9 cellular contexts compared by ENCODE assay signal in the genomic region with DNA sequence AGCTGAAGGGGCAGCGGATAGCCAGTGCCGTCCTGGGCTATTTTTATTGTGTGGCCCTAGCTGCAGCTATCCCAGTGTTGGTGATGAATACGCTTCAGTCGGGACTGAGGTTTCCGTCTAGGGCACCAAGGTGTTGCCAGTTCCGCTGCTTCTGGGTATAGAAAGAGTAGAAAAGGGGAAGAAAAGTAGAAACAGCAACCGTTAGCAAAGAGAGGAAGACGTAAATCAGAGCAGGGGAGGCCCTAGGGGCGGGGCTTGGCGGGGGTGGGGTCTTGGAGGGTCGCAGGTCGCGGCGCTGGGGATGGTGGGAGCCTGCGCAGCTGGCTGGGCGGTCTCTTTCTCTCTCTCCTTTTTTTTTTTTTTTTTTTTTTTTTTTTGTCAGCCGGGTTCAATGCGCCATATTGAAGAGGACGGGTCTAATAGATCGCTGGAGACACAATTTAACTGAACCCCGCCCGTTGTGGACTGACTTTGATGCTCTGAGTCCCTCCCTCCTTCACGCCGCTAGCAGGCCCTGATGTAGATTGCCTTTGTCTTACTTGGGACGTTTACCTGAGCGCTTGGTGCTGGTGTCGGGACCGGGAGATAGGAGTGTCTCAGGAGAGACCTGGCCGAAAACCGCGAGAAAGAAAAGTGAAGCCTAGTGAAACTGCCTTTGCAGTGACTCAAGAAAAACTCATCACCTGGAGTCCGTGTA. TPM values are rescaled to one million over a fixed set of nuclear protein-coding genes. Genes with fewer than 3 reads are reported as not detected.
DNase-seq lines count a peak whose midpoint lies in the region; ATAC-seq lines count a peak whose summit lies in the region.
"Had no signal": no experiment of that assay in that cellular context is flagged by ENCODE, and none has a peak within 500 bp of the region (broad histone marks: within the 10 kb centered on the region; RNA-seq: fewer than 3 reads in every experiment).

No MANE protein-coding gene starts in this region.

- ATAC-seq in HG03139 (IDR thresholded peaks at IDR 0.05; ENCODE audit: unreplicated experiment), result peak; percentile 57
- no peak for ATAC-seq in GM18907 (IDR thresholded peaks at IDR 0.05; ENCODE audit: unreplicated experiment)

- in situ Hi-C loops in Caki2 (cut with HindIII; ENCODE audit: low pct_unique_long_range_greater_than_20kb, low sequenced_read_pairs), result no loop called here

- peak; percentile 77 for DNase-seq in Caki2 (ENCODE audit: low read depth)
- DNase-seq in activated CD4-positive, alpha-beta T cell treated with anti-CD3 and anti-CD28 coated beads, Interleukin-2, amount 50 U/mL, for 24 hours (ENCODE audit: low read depth in 1 of 2, low spot score in 1 of 2), result peak; percentile 44 to 60
- DNase-seq in glomerular visceral epithelial cell (ENCODE audit: extremely low spot score), result peak; percentile 83
- DNase-seq in stimulated activated CD4-positive, alpha-beta T cell treated with anti-CD3 and anti-CD28 coated beads, Interleukin-4, amount 100 ng/mL, for 4 hours, result peak; percentile 70 to 78
- DNase-seq in NCI-H2029 (lab: John Stamatoyannopoulos, UW), result no peak
- DNase-seq in AG08396 (ENCODE audit: low spot score), result no peak

RNA-seq across cellular contexts. Expression of a gene that starts 38.9 kb away (rescaled TPM):
- total RNA-seq in Caki2 (2014; rRNA removed; shearing (Covaris generic); ENCODE audit: low replicate concordance), result 2.7 and 4.7 TPM in 2 replicates
- total RNA-seq: dermis microvascular lymphatic vessel endothelial cell had no signal

Comparison
In these comparisons a context has a peak if more than half of its experiments do, and no peak if none do; other contexts are left out.
1. DNase-seq: peak in Caki2 (single experiment), activated CD4-positive, alpha-beta T cell treated with anti-CD3 and anti-CD28 coated beads, Interleukin-2, amount 50 U/mL, for 24 hours (2 of 2), glomerular visceral epithelial cell (single experiment) and stimulated activated CD4-positive, alpha-beta T cell treated with anti-CD3 and anti-CD28 coated beads, Interleukin-4, amount 100 ng/mL, for 4 hours (2 of 2); none in NCI-H2029 (single experiment) and AG08396 (single experiment).